ENCODE assay signal across 20 cellular contexts in the genomic region with DNA sequence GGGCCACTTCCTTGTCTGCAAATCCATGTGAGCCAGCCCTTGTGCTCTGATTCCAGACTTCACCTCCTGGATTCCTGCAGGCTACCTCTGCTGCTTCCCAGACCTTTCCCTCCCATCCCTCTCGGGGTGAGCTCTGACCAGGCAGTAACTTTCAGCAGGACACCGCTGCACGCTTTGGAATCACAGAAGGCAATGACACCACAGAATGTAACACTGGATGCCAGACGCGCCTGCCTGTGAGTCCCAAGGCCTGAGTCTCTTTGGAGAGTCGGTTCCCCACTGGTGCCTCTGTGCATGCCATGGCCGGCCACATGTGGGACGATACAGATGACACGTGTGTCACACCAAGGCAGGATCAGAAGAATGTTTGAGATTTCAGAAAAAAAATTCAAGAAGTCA.
DNase-seq lines count a peak whose midpoint lies in the region; ATAC-seq and TF ChIP-seq lines count a peak whose summit lies in the region.
"Had no signal": no experiment of that assay in that cellular context is flagged by ENCODE, and none has a peak within 500 bp of the region (broad histone marks: within the 10 kb centered on the region; RNA-seq: fewer than 3 reads in every experiment).

No MANE protein-coding gene starts in this region.

- H3K79me2 ChIP-seq in hepatocyte = no peaks in the 10 kb centered on the region

- no peak for DNase-seq in heart left ventricle
- DNase-seq in left cardiac atrium = no peak
- DNase-seq in hepatocyte (ENCODE audit: low spot score) = no peak
- DNase-seq in osteocyte (ENCODE audit: extremely low spot score, unreplicated experiment) = no peak
- DNase-seq in upper lobe of right lung = no peak
- DNase-seq in stimulated activated CD4-positive, alpha-beta T cell treated with anti-CD3 and anti-CD28 coated beads, Interleukin-1b, Interleukin-23, amount 100 ng/mL, for 48 hours = no peak
- DNase-seq in T-helper 2 cell = no peak
- DNase-seq: C1 segment of cervical spinal cord; caudate nucleus; DMS53; effector memory CD4-positive, alpha-beta T cell; KBM-7; NCI-H1092 treated with DMSO at 0.1 percent for 48 hours; NCI-H2171 treated with DMSO at 0.1 percent for 48 hours; retina; testis had no signal

- H3K4me2 ChIP-seq in hepatocyte = no peak overlapping the region

- no peaks in the 10 kb centered on the region for H3K9me3 Mint-ChIP-seq in osteocyte (ENCODE audit: unreplicated experiment)
- H3K9me3 Mint-ChIP-seq: natural killer cell treated with Interleukin-12 subunit alpha and Interleukin-12 subunit beta and Interleukin-15 and Interleukin-18, amount 100 ng/mL, for 72 hours had no signal

- no peaks in the 10 kb centered on the region for H3K9me2 ChIP-seq in hepatocyte (replicated peaks; ENCODE audit: insufficient read depth)

- H3K36me3 ChIP-seq in heart left ventricle (no peaks in the 10 kb centered on the region), hepatocyte (replicated peaks; ENCODE audit: insufficient read depth, low read depth) (no peaks in the 10 kb centered on the region), upper lobe of right lung (no peaks in the 10 kb centered on the region)

- intact Hi-C loops in heart left ventricle (cut with DNase I) = loop anchor here in 4 of 10 donors (5.0 kb wide), 2 partner anchors 33 to 83 kb away; no protein-coding TSS in a partner anchor
- intact Hi-C loops in left cardiac atrium (cut with DNase I) = no loop called here
- intact Hi-C loops in upper lobe of right lung (cut with DNase I) = no loop called here

- H4K20me1 ChIP-seq in hepatocyte (ENCODE audit: insufficient read depth, poor library complexity, severe bottlenecking) = no peaks in the 10 kb centered on the region

- no peaks in the 10 kb centered on the region for H3K27me3 ChIP-seq in heart left ventricle
- no peaks in the 10 kb centered on the region for H3K27me3 ChIP-seq in hepatocyte
- H3K27me3 ChIP-seq in upper lobe of right lung = no peaks in the 10 kb centered on the region
- H3K27me3 ChIP-seq: testis had no signal

- H3K27ac Mint-ChIP-seq in osteocyte (ENCODE audit: unreplicated experiment) = peak overlapping the region; percentile 97
- H3K27ac Mint-ChIP-seq: natural killer cell treated with Interleukin-12 subunit alpha and Interleukin-12 subunit beta and Interleukin-15 and Interleukin-18, amount 100 ng/mL, for 72 hours had no signal

- no peak for TF ChIP-seq POLR2A in heart left ventricle (IDR thresholded peaks at IDR 0.05)

- H3K4me3 ChIP-seq in heart left ventricle (no peak overlapping the region), hepatocyte (no peak overlapping the region), upper lobe of right lung (no peak overlapping the region)
- H3K4me3 ChIP-seq: testis had no signal

- ATAC-seq in heart left ventricle (no peak), left cardiac atrium (no peak), upper lobe of right lung (no peak), HG02870 (IDR thresholded peaks at IDR 0.05; ENCODE audit: unreplicated experiment) (no peak)
- ATAC-seq: natural killer cell treated with Interleukin-12 subunit alpha and Interleukin-12 subunit beta and Interleukin-15 and Interleukin-18, amount 100 ng/mL, for 72 hours had no signal

- TF ChIP-seq CTCF in heart left ventricle (IDR thresholded peaks at IDR 0.05) (no peak), hepatocyte (IDR thresholded peaks at IDR 0.05; ENCODE audit: poor library complexity) (no peak), osteocyte (IDR thresholded peaks at IDR 0.05) (no peak), upper lobe of right lung (IDR thresholded peaks at IDR 0.05) (no peak)

- WGBS in heart left ventricle, 4 donors = 78 to 87% (median 83%) methylated on average over 9 of the region's 9 CpGs
- WGBS in hepatocyte (ENCODE audit: low lambda C conversion rate, missing lambda C conversion rate) = 86% methylated on average over 9 of the region's 9 CpGs

- H3K9me3 ChIP-seq in heart left ventricle (no peaks in the 10 kb centered on the region), hepatocyte (ENCODE audit: low read depth) (no peaks in the 10 kb centered on the region), upper lobe of right lung (no peaks in the 10 kb centered on the region)
- H3K9me3 ChIP-seq: testis had no signal

- H3K27ac ChIP-seq in heart left ventricle = peak overlapping the region in 10 of 12 donors; percentile 54 to 89 (median 74)
- peak overlapping the region; percentile 88 for H3K27ac ChIP-seq in hepatocyte
- H3K27ac ChIP-seq in upper lobe of right lung = peak overlapping the region; percentile 69
- H3K27ac ChIP-seq: HL-60, VCaP had no signal

- H3K4me1 ChIP-seq in heart left ventricle = peaks cover 0 to 47% (median 22%) of the 10 kb centered on the region in 12 donors
- peaks cover 47% of the 10 kb centered on the region for H3K4me1 ChIP-seq in hepatocyte (ENCODE audit: insufficient read depth)
- peaks cover 36% of the 10 kb centered on the region for H3K4me1 ChIP-seq in upper lobe of right lung

- H3K36me3 Mint-ChIP-seq in osteocyte (ENCODE audit: unreplicated experiment) = no peaks in the 10 kb centered on the region
- H3K36me3 Mint-ChIP-seq: natural killer cell treated with Interleukin-12 subunit alpha and Interleukin-12 subunit beta and Interleukin-15 and Interleukin-18, amount 100 ng/mL, for 72 hours had no signal

- no peak overlapping the region for H2AFZ ChIP-seq in hepatocyte

- H3K4me3 Mint-ChIP-seq in osteocyte (ENCODE audit: unreplicated experiment) = peak overlapping the region; percentile 18
- H3K4me3 Mint-ChIP-seq: natural killer cell treated with Interleukin-12 subunit alpha and Interleukin-12 subunit beta and Interleukin-15 and Interleukin-18, amount 100 ng/mL, for 72 hours had no signal

- no peaks in the 10 kb centered on the region for H3K27me3 Mint-ChIP-seq in osteocyte (ENCODE audit: unreplicated experiment)

- H3K4me1 Mint-ChIP-seq in osteocyte (ENCODE audit: unreplicated experiment) = peaks cover 66% of the 10 kb centered on the region
